In the genomic region with DNA sequence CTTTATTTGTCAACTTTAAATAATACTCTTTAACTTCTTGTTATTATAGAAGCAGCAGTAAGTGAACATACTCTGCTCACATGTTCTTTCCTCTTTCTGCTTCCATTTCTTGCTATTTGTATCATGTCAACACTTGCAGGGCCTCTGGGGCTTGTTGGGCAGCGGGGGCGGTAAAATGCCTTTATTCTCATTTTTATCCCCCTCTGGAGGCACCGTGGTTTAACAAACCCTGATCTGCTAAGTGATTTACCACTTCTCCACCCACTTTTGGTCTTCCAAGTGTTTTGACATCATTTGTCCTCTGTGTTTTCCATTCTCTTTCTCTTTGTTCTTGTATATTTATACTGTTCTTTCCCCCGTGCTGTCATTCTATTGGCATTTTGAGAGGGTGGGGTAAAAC, we compare ENCODE assay signal across 26 cellular contexts. TPM values are rescaled to one million over a fixed set of nuclear protein-coding genes. Genes with fewer than 3 reads are reported as not detected.
DNase-seq lines count a peak whose midpoint lies in the region; ATAC-seq and TF ChIP-seq lines count a peak whose summit lies in the region.
"Had no signal": no experiment of that assay in that cellular context is flagged by ENCODE, and none has a peak within 500 bp of the region (broad histone marks: within the 10 kb centered on the region; RNA-seq: fewer than 3 reads in every experiment).

No MANE protein-coding gene starts in this region.

- H3K36me3 ChIP-seq in DOHH2 (ENCODE audit: control insufficient read depth, low read length) (no peaks in the 10 kb centered on the region), GM06990 (ENCODE audit: control insufficient read depth, insufficient read depth, low read length) (no peaks in the 10 kb centered on the region), Panc1 (ENCODE audit: control insufficient read depth, insufficient read depth, low read length) (no peaks in the 10 kb centered on the region), esophagus squamous epithelium (no peaks in the 10 kb centered on the region)

- 21 to 35% methylated on average over 4 of the region's 4 CpGs for WGBS in esophagus squamous epithelium, 2 donors

- POLR2A ChIA-PET in Panc1 (lab: Charles Lee): no interaction called here

- intact Hi-C loops in Panc1 (cut with micrococcal nuclease; ENCODE audit: unreplicated experiment) (no loop called here), esophagus squamous epithelium (cut with DNase I) (no loop called here)

- H3K4me3 ChIP-seq in DOHH2 (ENCODE audit: low read length) (no peak overlapping the region), GM06990 (replicated peaks; ENCODE audit: low read depth, low read length) (no peak overlapping the region), Panc1 (ENCODE audit: low read depth in 2 of 2, low read length in 2 of 2) (no peak overlapping the region), esophagus squamous epithelium (no peak overlapping the region)
- H3K4me3 ChIP-seq: lung had no signal

- ATAC-seq in Panc1: no peak
- peak; percentile 41 for ATAC-seq in foreskin keratinocyte
- ATAC-seq in GM21360 (IDR thresholded peaks at IDR 0.05; ENCODE audit: unreplicated experiment): no peak
- ATAC-seq: right cardiac atrium, T-helper 17 cell, WTC11 had no signal

- no peaks in the 10 kb centered on the region for H3F3A ChIP-seq in DOHH2 (ENCODE audit: control insufficient read depth, insufficient read depth)

- H3K9me2 ChIP-seq in DOHH2 (replicated peaks; ENCODE audit: control insufficient read depth, low read length): no peaks in the 10 kb centered on the region

- no peaks in the 10 kb centered on the region for H3K4me1 ChIP-seq in DOHH2 (ENCODE audit: control insufficient read depth, low read length)
- H3K4me1 ChIP-seq in Panc1 (ENCODE audit: control insufficient read depth, insufficient read depth, low read length): no peaks in the 10 kb centered on the region
- H3K4me1 ChIP-seq in foreskin keratinocyte: no peaks in the 10 kb centered on the region
- H3K4me1 ChIP-seq in esophagus squamous epithelium: no peaks in the 10 kb centered on the region

- no peaks in the 10 kb centered on the region for H3K9me3 ChIP-seq in DOHH2 (ENCODE audit: control insufficient read depth, insufficient read depth, low read length)
- H3K9me3 ChIP-seq in Panc1 (ENCODE audit: control insufficient read depth, insufficient read depth, low read depth, low read length): no peaks in the 10 kb centered on the region
- H3K9me3 ChIP-seq in esophagus squamous epithelium: no peaks in the 10 kb centered on the region

- TF ChIP-seq CTCF in DOHH2 (IDR thresholded peaks at IDR 0.05; ENCODE audit: low read depth, low read length, poor library complexity, severe bottlenecking) (peak; percentile 20), GM06990 (IDR thresholded peaks at IDR 0.05; ENCODE audit: insufficient read depth, low read length, poor library complexity, severe bottlenecking) (peak; percentile 8), Panc1 (IDR thresholded peaks at IDR 0.05) (peak; percentile 23; the same call in 1 of the 2 replicates), foreskin keratinocyte (conservative IDR thresholded peaks at IDR 0.05) (peak; percentile 44), esophagus squamous epithelium (IDR thresholded peaks at IDR 0.05) (no peak)

- H3K4me2 ChIP-seq in DOHH2 (ENCODE audit: low read length): no peak overlapping the region

- no peak for DNase-seq in GM06990 (ENCODE audit: extremely low read depth, insufficient read length)
- DNase-seq in Panc1 (ENCODE audit: low read depth, low spot score): no peak
- peak in 1 of 2 donors; percentile 8 for DNase-seq in foreskin keratinocyte
- no peak for DNase-seq in NCI-H524 (lab: John Stamatoyannopoulos, UW)
- no peak for DNase-seq in esophagus squamous epithelium (lab: John Stamatoyannopoulos, UW)
- DNase-seq in activated CD4-positive, alpha-beta T cell treated with anti-CD3 and anti-CD28 coated beads for 4 hours: no peak
- DNase-seq: activated CD4-positive, alpha-beta memory T cell treated with anti-CD3 and anti-CD28 coated beads for 36 hours; AML-193; amygdala; caudate nucleus; DMS79; kidney; MM.1S; NCI-H187; right cardiac atrium; substantia nigra; T-helper 17 cell had no signal

- CTCF ChIA-PET in Panc1 (lab: Charles Lee): no interaction called here

- in situ Hi-C loops in Panc1 (cut with HindIII; ENCODE audit: low pct_unique_long_range_greater_than_20kb, low sequenced_read_pairs): no loop called here

- H3K27me3 ChIP-seq in DOHH2 (ENCODE audit: control insufficient read depth, low read length): no peaks in the 10 kb centered on the region
- no peaks in the 10 kb centered on the region; the same call in 1 of the 2 replicates for H3K27me3 ChIP-seq in GM06990 (replicated peaks; ENCODE audit: control insufficient read depth, insufficient read depth, low read length)
- no peaks in the 10 kb centered on the region; the same call in 1 of the 2 replicates for H3K27me3 ChIP-seq in Panc1 (ENCODE audit: control insufficient read depth, insufficient read depth, low read length)
- peaks cover 2% of the 10 kb centered on the region for H3K27me3 ChIP-seq in foreskin keratinocyte
- no peaks in the 10 kb centered on the region for H3K27me3 ChIP-seq in esophagus squamous epithelium

- no TSS peak for BruUV-seq in Panc1 (replicated peaks; lab: Mats Ljungman, UMichigan)

- TF ChIP-seq POLR2A in esophagus squamous epithelium (IDR thresholded peaks at IDR 0.05): no peak

- no peaks in the 10 kb centered on the region for H3K79me2 ChIP-seq in DOHH2 (ENCODE audit: control insufficient read depth, low read length)

- H3K27ac ChIP-seq in DOHH2 (ENCODE audit: low read depth, low read length) (no peak overlapping the region), Panc1 (ENCODE audit: low read length) (no peak overlapping the region), foreskin keratinocyte (no peak overlapping the region), esophagus squamous epithelium (no peak overlapping the region)

- H4K20me1 ChIP-seq in DOHH2 (ENCODE audit: control insufficient read depth, insufficient read depth, low read depth, low read length): no peaks in the 10 kb centered on the region

RNA-seq across cellular contexts. Expression of a gene that starts 33.9 kb away (rescaled TPM):
- total RNA-seq in Panc1 (2021; ENCODE audit: unreplicated experiment) (not detected), foreskin keratinocyte (not detected in 2 replicates), esophagus squamous epithelium (not detected)
- polyA plus RNA-seq in Panc1 (2012; ENCODE audit: insufficient read length): not detected
- not detected in 2 replicates for polyA plus RNA-seq in foreskin keratinocyte
- total RNA-seq: activated CD4-positive, alpha-beta memory T cell treated with anti-CD3 and anti-CD28 coated beads for 36 hours; dermis microvascular lymphatic vessel endothelial cell; endothelial cell of umbilical vein; frontal cortex; kidney; lung; omental fat pad; T-helper 17 cell; urinary bladder; WTC11 had no signal
- polyA plus RNA-seq: lung, urinary bladder had no signal

Comparison
In these comparisons a context has a peak if more than half of its experiments do, and no peak if none do; other contexts are left out.
1. CTCF ChIP-seq: peak in DOHH2 (single experiment), GM06990 (single experiment), Panc1 (single experiment) and foreskin keratinocyte (single experiment); none in esophagus squamous epithelium (0 of 6).